Comparison of ENCODE assay signal across 28 cellular contexts in genomic region chr2:130872276-130873125, GRCh38. TPM values are rescaled to one million over a fixed set of nuclear protein-coding genes. Genes with fewer than 3 reads are reported as not detected.
A peak's percentile ranks its signal among the peaks of the same experiment; 100 is the strongest.
DNase-seq lines count a peak whose midpoint lies in the region; ATAC-seq, FAIRE-seq and TF ChIP-seq lines count a peak whose summit lies in the region.
"Had no signal": no experiment of that assay in that cellular context is flagged by ENCODE, and none has a peak within 500 bp of the region (broad histone marks: within the 10 kb centered on the region; RNA-seq: fewer than 3 reads in every experiment).

No MANE protein-coding gene starts in this region.

- H3K4me1 ChIP-seq in astrocyte (ENCODE audit: insufficient read depth, low read length), result no peaks in the 10 kb centered on the region
- peaks cover 0 to 65% (median 16%) of the 10 kb centered on the region in 3 donors for H3K4me1 ChIP-seq in esophagus squamous epithelium
- H3K4me1 ChIP-seq in neural progenitor cell, result peaks cover 56% of the 10 kb centered on the region
- H3K4me1 ChIP-seq in gastroesophageal sphincter, result no peaks in the 10 kb centered on the region
- H3K4me1 ChIP-seq: parathyroid adenoma had no signal

- H3K9me3 ChIP-seq in astrocyte (ENCODE audit: insufficient read depth, low read depth, low read length), result no peaks in the 10 kb centered on the region
- no peaks in the 10 kb centered on the region for H3K9me3 ChIP-seq in esophagus squamous epithelium
- H3K9me3 ChIP-seq in neural progenitor cell (ENCODE audit: low read depth), result peaks cover 7% of the 10 kb centered on the region
- H3K9me3 ChIP-seq in gastroesophageal sphincter, result no peaks in the 10 kb centered on the region
- H3K9me3 ChIP-seq: transverse colon had no signal

- H4K20me1 ChIP-seq in astrocyte (ENCODE audit: insufficient read depth, low read length) (no peaks in the 10 kb centered on the region), neural progenitor cell (ENCODE audit: low read depth) (no peaks in the 10 kb centered on the region)

- H3F3A ChIP-seq in neural progenitor cell (ENCODE audit: low read depth), result peaks cover 58% of the 10 kb centered on the region

- H3K4me2 ChIP-seq in astrocyte (ENCODE audit: low read length) (no peak overlapping the region), neural progenitor cell (peak overlapping the region; percentile 71)

- TF ChIP-seq EP300 in gastroesophageal sphincter (IDR thresholded peaks at IDR 0.05), result no peak

- TF ChIP-seq CTCF in astrocyte (IDR thresholded peaks at IDR 0.05; ENCODE audit: insufficient read depth, low read depth, low read length) (no peak), esophagus squamous epithelium (IDR thresholded peaks at IDR 0.05) (no peak), neural progenitor cell (IDR thresholded peaks at IDR 0.05) (no peak), gastroesophageal sphincter (IDR thresholded peaks at IDR 0.05) (no peak), GM13977 (IDR thresholded peaks at IDR 0.05; ENCODE audit: extremely low read depth, insufficient read depth, missing control alignments) (no peak)

- H3K4me3 ChIP-seq in astrocyte (ENCODE audit: insufficient read depth, low read depth, low read length) (no peak overlapping the region), esophagus squamous epithelium (no peak overlapping the region), neural progenitor cell (no peak overlapping the region), gastroesophageal sphincter (no peak overlapping the region)
- H3K4me3 ChIP-seq: transverse colon had no signal

- peak overlapping the region; percentile 58 for H3K27ac Mint-ChIP-seq in astrocyte (ENCODE audit: unreplicated experiment)
- H3K27ac Mint-ChIP-seq in neural progenitor cell, result peak overlapping the region; percentile 40
- H3K27ac Mint-ChIP-seq: activated CD4-positive, alpha-beta T cell treated with anti-CD3 and anti-CD28 coated beads, Interleukin-2, amount 10 ng/mL, durations not matched to agents 7 days and 5 days; activated naive CD8-positive, alpha-beta T cell; activated T-helper 1 cell treated with anti-CD3 and anti-CD28 coated beads, Interleukin-12 subunit alpha, Interleukin-12 subunit beta, Interleukin-2, Interleukin-4 antibody, amounts not matched to agents 30 ng/mL and 10 ng/mL and 1 ng/mL, durations not matched to agents 14 hours and 24 hours and 36 hours; naive thymus-derived CD4-positive, alpha-beta T cell; stimulated activated naive CD8-positive, alpha-beta T cell treated with anti-CD3 and anti-CD28 coated beads, Interleukin-15, Interleukin-2, amounts not matched to agents 100 ng/mL and 50 ng/mL, for 24 hours; T-helper 2 cell treated with Interferon-gamma antibody and Interleukin-4, amounts not matched to agents 5 μg/mL and 100 μg/mL, for 36 hours had no signal

- H3K36me3 Mint-ChIP-seq in astrocyte (ENCODE audit: low read depth, unreplicated experiment) (no peaks in the 10 kb centered on the region), neural progenitor cell (no peaks in the 10 kb centered on the region)
- H3K36me3 Mint-ChIP-seq: activated naive CD8-positive, alpha-beta T cell; CD8-positive, alpha-beta memory T cell; naive thymus-derived CD4-positive, alpha-beta T cell had no signal

- no peak for ATAC-seq in gastroesophageal sphincter
- ATAC-seq: naive thymus-derived CD4-positive, alpha-beta T cell had no signal

- no peak overlapping the region for H3K9ac ChIP-seq in astrocyte (ENCODE audit: low read length)
- H3K9ac ChIP-seq in neural progenitor cell, result no peak overlapping the region
- H3K9ac ChIP-seq: parathyroid adenoma had no signal

- H3K9me3 Mint-ChIP-seq in astrocyte (ENCODE audit: unreplicated experiment) (peaks cover 13% of the 10 kb centered on the region), neural progenitor cell (peaks cover 8% of the 10 kb centered on the region)
- H3K9me3 Mint-ChIP-seq: activated CD4-positive, alpha-beta T cell treated with anti-CD3 and anti-CD28 coated beads, Interleukin-2, amount 10 ng/mL, durations not matched to agents 7 days and 5 days; activated T-helper 1 cell treated with anti-CD3 and anti-CD28 coated beads, Interleukin-12 subunit alpha, Interleukin-12 subunit beta, Interleukin-2, Interleukin-4 antibody, amounts not matched to agents 30 ng/mL and 10 ng/mL and 1 ng/mL, durations not matched to agents 14 hours and 24 hours and 36 hours; CD8-positive, alpha-beta memory T cell; stimulated activated naive CD8-positive, alpha-beta T cell treated with anti-CD3 and anti-CD28 coated beads, Interleukin-15, Interleukin-2, amounts not matched to agents 100 ng/mL and 50 ng/mL, for 24 hours; T-helper 2 cell treated with Interferon-gamma antibody and Interleukin-4, amounts not matched to agents 5 μg/mL and 100 μg/mL, for 36 hours had no signal

- H3K27me3 ChIP-seq in astrocyte (ENCODE audit: insufficient read depth, low read length), result peaks cover 29% of the 10 kb centered on the region
- H3K27me3 ChIP-seq in esophagus squamous epithelium, result no peaks in the 10 kb centered on the region
- no peaks in the 10 kb centered on the region for H3K27me3 ChIP-seq in neural progenitor cell
- H3K27me3 ChIP-seq in gastroesophageal sphincter, result peaks cover 8% of the 10 kb centered on the region
- H3K27me3 ChIP-seq: transverse colon had no signal

- DNase-seq in Ammon's horn (ENCODE audit: low spot score) (peak; percentile 45), astrocyte (ENCODE audit: low read depth) (no peak), esophagus squamous epithelium (lab: John Stamatoyannopoulos, UW) (no peak), neural progenitor cell (ENCODE audit: low spot score) (peak; percentile 94), GM13977 (ENCODE audit: low spot score) (no peak), cerebellum (ENCODE audit: low spot score) (no peak)
- DNase-seq in stimulated activated naive CD4-positive, alpha-beta T cell (lab: John Stamatoyannopoulos, UW), result no peak
- DNase-seq: activated CD4-positive, alpha-beta T cell treated with anti-CD3 and anti-CD28 coated beads, Interleukin-2, amount 10 ng/mL, durations not matched to agents 7 days and 5 days; AML-193; CD8-positive, alpha-beta memory T cell; DMS153; effector CD8-positive, alpha-beta T cell; mesenchymal stem cell; naive thymus-derived CD4-positive, alpha-beta T cell; NCI-H1417; NCI-H2081 treated with DMSO at 0.1 percent for 48 hours; right cardiac atrium; stimulated activated CD4-positive, alpha-beta T cell treated with anti-CD3 and anti-CD28 coated beads, Interleukin-4, amount 100 ng/mL, for 24 hours; transverse colon had no signal

- H3K4me3 Mint-ChIP-seq in astrocyte (ENCODE audit: unreplicated experiment) (no peak overlapping the region), neural progenitor cell (peak overlapping the region; percentile 14)
- H3K4me3 Mint-ChIP-seq: activated CD4-positive, alpha-beta T cell treated with anti-CD3 and anti-CD28 coated beads, Interleukin-2, amount 10 ng/mL, durations not matched to agents 7 days and 5 days; activated naive CD8-positive, alpha-beta T cell; activated T-helper 1 cell treated with anti-CD3 and anti-CD28 coated beads, Interleukin-12 subunit alpha, Interleukin-12 subunit beta, Interleukin-2, Interleukin-4 antibody, amounts not matched to agents 30 ng/mL and 10 ng/mL and 1 ng/mL, durations not matched to agents 14 hours and 24 hours and 36 hours; CD8-positive, alpha-beta memory T cell; naive thymus-derived CD4-positive, alpha-beta T cell; stimulated activated naive CD8-positive, alpha-beta T cell treated with anti-CD3 and anti-CD28 coated beads, Interleukin-15, Interleukin-2, amounts not matched to agents 100 ng/mL and 50 ng/mL, for 24 hours; T-helper 2 cell treated with Interferon-gamma antibody and Interleukin-4, amounts not matched to agents 5 μg/mL and 100 μg/mL, for 36 hours had no signal

- H3K27me3 Mint-ChIP-seq in astrocyte (ENCODE audit: low read depth, unreplicated experiment), result peaks cover 28% of the 10 kb centered on the region
- H3K27me3 Mint-ChIP-seq in neural progenitor cell (ENCODE audit: insufficient read depth, low read depth), result no peaks in the 10 kb centered on the region

- H3K79me2 ChIP-seq in astrocyte (ENCODE audit: insufficient read depth, low read length) (no peaks in the 10 kb centered on the region), neural progenitor cell (ENCODE audit: low read depth) (peaks cover 4% of the 10 kb centered on the region)
- H3K79me2 ChIP-seq: parathyroid adenoma had no signal

- intact Hi-C loops in esophagus squamous epithelium (cut with DNase I), result loop anchor here (5.0 kb wide), 1 partner anchor 75 kb away; no protein-coding TSS in a partner anchor

- H3K27ac ChIP-seq in astrocyte (ENCODE audit: low read depth, low read length), result no peak overlapping the region
- H3K27ac ChIP-seq in esophagus squamous epithelium, result peak overlapping the region in 3 of 4 donors; percentile 11 to 48 (median 13)
- peak overlapping the region; percentile 97 for H3K27ac ChIP-seq in neural progenitor cell
- no peak overlapping the region for H3K27ac ChIP-seq in gastroesophageal sphincter
- H3K27ac ChIP-seq: parathyroid adenoma, transverse colon, VCaP had no signal

- no peak for FAIRE-seq in astrocyte (lab: Jason Lieb, UNC)
- FAIRE-seq: A204.1, keratinocyte had no signal

- in situ Hi-C loops in GM13977 (cut with MboI; ENCODE audit: low pct_unique_long_range_greater_than_20kb, low sequenced_read_pairs, unreplicated experiment), result no loop called here

- no peak overlapping the region for H2AFZ ChIP-seq in astrocyte (ENCODE audit: low read depth, low read length)
- H2AFZ ChIP-seq in neural progenitor cell (replicated peaks), result no peak overlapping the region
- H2AFZ ChIP-seq: parathyroid adenoma had no signal

- 67 to 73% methylated on average over 12 to 15 of the region's 19 CpGs for WGBS in esophagus squamous epithelium, 2 donors
- WGBS in gastroesophageal sphincter (ENCODE audit: low coverage in 1 of 2), 2 donors, result 78 to 80% methylated on average over 1 to 3 of the region's 19 CpGs

- H3K4me1 Mint-ChIP-seq in astrocyte (ENCODE audit: low read depth, unreplicated experiment) (peaks cover 2% of the 10 kb centered on the region), neural progenitor cell (peaks cover 28% of the 10 kb centered on the region)
- H3K4me1 Mint-ChIP-seq: activated CD4-positive, alpha-beta T cell treated with anti-CD3 and anti-CD28 coated beads, Interleukin-2, amount 10 ng/mL, durations not matched to agents 7 days and 5 days; CD8-positive, alpha-beta memory T cell; naive thymus-derived CD4-positive, alpha-beta T cell had no signal

- TF ChIP-seq POLR2A in esophagus squamous epithelium (IDR thresholded peaks at IDR 0.05), result no peak
- no peak for TF ChIP-seq POLR2A in gastroesophageal sphincter (IDR thresholded peaks at IDR 0.05)

- no peaks in the 10 kb centered on the region for H3K36me3 ChIP-seq in astrocyte (ENCODE audit: insufficient read depth, low read length)
- no peaks in the 10 kb centered on the region for H3K36me3 ChIP-seq in esophagus squamous epithelium
- H3K36me3 ChIP-seq in neural progenitor cell, result peaks cover 9% of the 10 kb centered on the region
- H3K36me3 ChIP-seq in gastroesophageal sphincter, result no peaks in the 10 kb centered on the region
- H3K36me3 ChIP-seq: transverse colon had no signal

RNA-seq across cellular contexts. Expression of gene ARHGEF4, which starts 35.8 kb away (rescaled TPM):
- 3.3 and 4.8 TPM in 2 replicates for total RNA-seq in astrocyte
- total RNA-seq in esophagus squamous epithelium, result 10 to 100 TPM; 52.8 to 82.4 (median 73.3) TPM
- 22.8 and 44.8 TPM in 2 replicates for total RNA-seq in neural progenitor cell (ENCODE audit: low replicate concordance)
- 10 to 100 TPM; 15.9 to 59.5 (median 21.8) TPM for total RNA-seq in gastroesophageal sphincter
- 35.3 TPM for total RNA-seq in cerebellum

Comparison
In these comparisons a context has a peak if more than half of its experiments do, and no peak if none do; other contexts are left out.
1. DNase-seq: peak in Ammon's horn (single experiment) and neural progenitor cell (single experiment); none in astrocyte (single experiment), esophagus squamous epithelium (single experiment), stimulated activated naive CD4-positive, alpha-beta T cell (0 of 6), GM13977 (single experiment) and cerebellum (single experiment).
2. H3K27ac ChIP-seq: peak in esophagus squamous epithelium (3 of 4) and neural progenitor cell (single experiment); none in astrocyte (single experiment) and gastroesophageal sphincter (0 of 4).